Comparison of ENCODE assay signal across 11 cellular contexts in the genomic region with DNA sequence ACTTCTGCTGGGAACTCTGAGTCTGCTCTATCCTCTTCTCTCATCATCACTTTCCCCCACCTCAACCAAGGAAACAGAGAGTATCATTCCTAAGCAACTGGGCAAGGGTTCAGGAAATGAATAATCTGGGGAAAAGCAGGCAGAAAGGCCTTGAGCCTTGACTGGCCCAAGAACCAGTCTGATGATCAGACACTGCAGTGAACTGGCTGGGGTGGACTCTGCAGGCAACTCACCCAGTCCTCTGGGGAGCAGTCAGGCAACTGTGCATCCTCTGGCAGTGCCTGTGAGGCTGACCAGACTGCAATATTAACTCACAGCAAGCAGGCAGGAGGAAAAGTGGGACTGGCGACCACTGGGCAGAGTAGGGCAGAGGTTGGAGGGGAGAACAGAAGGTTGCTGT. TPM values are rescaled to one million over a fixed set of nuclear protein-coding genes. Genes with fewer than 3 reads are reported as not detected.
A peak's percentile ranks its signal among the peaks of the same experiment; 100 is the strongest.
DNase-seq lines count a peak whose midpoint lies in the region; ATAC-seq and TF ChIP-seq lines count a peak whose summit lies in the region.
"Had no signal": no experiment of that assay in that cellular context is flagged by ENCODE, and none has a peak within 500 bp of the region (broad histone marks: within the 10 kb centered on the region; RNA-seq: fewer than 3 reads in every experiment).

No MANE protein-coding gene starts in this region.

- H3K4me3 ChIP-seq in foreskin fibroblast (ENCODE audit: low read depth in 1 of 2, low read length in 2 of 2), result no peak overlapping the region
- no peak overlapping the region for H3K4me3 ChIP-seq in WERI-Rb-1 (ENCODE audit: low read depth, low read length)
- H3K4me3 ChIP-seq: SJCRH30 had no signal

- intact Hi-C loops in activated T-helper 1 cell treated with anti-CD3 and anti-CD28 coated beads, Interleukin-12 subunit alpha, Interleukin-12 subunit beta, Interleukin-2, Interleukin-4 antibody, amounts not matched to agents 30 ng/mL and 10 ng/mL and 1 ng/mL, durations not matched to agents 14 hours and 24 hours and 36 hours (cut with micrococcal nuclease), result loop anchor here (1.0 to 2.0 kb wide), 4 partner anchors 8 to 74 kb away; a partner anchor contains a TSS

- peaks cover 10% of the 10 kb centered on the region for H3K27me3 ChIP-seq in WERI-Rb-1 (ENCODE audit: insufficient read depth, low read depth, severe bottlenecking)
- H3K27me3 ChIP-seq: SJCRH30 had no signal

- H3K27me3 Mint-ChIP-seq in activated T-cell treated with anti-CD3 and anti-CD28 coated beads, Interleukin-2, amount 50 U/mL, for 4 hours (ENCODE audit: low read depth), result peaks cover 24% of the 10 kb centered on the region
- peaks cover 36% of the 10 kb centered on the region for H3K27me3 Mint-ChIP-seq in activated T-helper 1 cell treated with anti-CD3 and anti-CD28 coated beads, Interleukin-12 subunit alpha, Interleukin-12 subunit beta, Interleukin-2, Interleukin-4 antibody, amounts not matched to agents 30 ng/mL and 10 ng/mL and 1 ng/mL, durations not matched to agents 14 hours and 24 hours and 36 hours (ENCODE audit: insufficient read depth)

- H3K27ac ChIP-seq in WERI-Rb-1, result no peak overlapping the region
- H3K27ac ChIP-seq: cardiac muscle cell, SJCRH30 had no signal

- no peak for TF ChIP-seq CTCF in foreskin fibroblast (IDR thresholded peaks at IDR 0.05; ENCODE audit: low read depth, low read length)
- no peak for TF ChIP-seq CTCF in WERI-Rb-1 (IDR thresholded peaks at IDR 0.05; ENCODE audit: low read depth, low read length)

- no peak for DNase-seq in activated T-cell treated with anti-CD3 and anti-CD28 coated beads, Interleukin-2, amount 50 U/mL, for 4 hours
- DNase-seq in activated T-cell treated with anti-CD3 and anti-CD28 coated beads for 4 hours (no peak), foreskin fibroblast (peak; percentile 68 to 71), stromal cell of bone marrow (ENCODE audit: low read depth) (peak; percentile 82), ureter (ENCODE audit: low spot score) (no peak), HPDE6-E6E7 (ENCODE audit: extremely low spot score) (no peak), WERI-Rb-1 (no peak)
- DNase-seq in activated T-helper 1 cell treated with anti-CD3 and anti-CD28 coated beads, Interleukin-12 subunit alpha, Interleukin-12 subunit beta, Interleukin-2, Interleukin-4 antibody, amounts not matched to agents 30 ng/mL and 10 ng/mL and 1 ng/mL, durations not matched to agents 14 hours and 24 hours and 36 hours (ENCODE audit: low spot score), result no peak
- DNase-seq: SJCRH30 had no signal

- H3K36me3 Mint-ChIP-seq in activated T-cell treated with anti-CD3 and anti-CD28 coated beads, Interleukin-2, amount 50 U/mL, for 4 hours (ENCODE audit: insufficient read depth), result no peaks in the 10 kb centered on the region
- H3K36me3 Mint-ChIP-seq in activated T-helper 1 cell treated with anti-CD3 and anti-CD28 coated beads, Interleukin-12 subunit alpha, Interleukin-12 subunit beta, Interleukin-2, Interleukin-4 antibody, amounts not matched to agents 30 ng/mL and 10 ng/mL and 1 ng/mL, durations not matched to agents 14 hours and 24 hours and 36 hours (ENCODE audit: low read depth), result no peaks in the 10 kb centered on the region

- peak overlapping the region; percentile 82 for H3K4me3 Mint-ChIP-seq in activated T-cell treated with anti-CD3 and anti-CD28 coated beads, Interleukin-2, amount 50 U/mL, for 4 hours
- peak overlapping the region; percentile 78 for H3K4me3 Mint-ChIP-seq in activated T-helper 1 cell treated with anti-CD3 and anti-CD28 coated beads, Interleukin-12 subunit alpha, Interleukin-12 subunit beta, Interleukin-2, Interleukin-4 antibody, amounts not matched to agents 30 ng/mL and 10 ng/mL and 1 ng/mL, durations not matched to agents 14 hours and 24 hours and 36 hours

- H3K9me3 Mint-ChIP-seq in activated T-cell treated with anti-CD3 and anti-CD28 coated beads, Interleukin-2, amount 50 U/mL, for 4 hours, result no peaks in the 10 kb centered on the region
- no peaks in the 10 kb centered on the region for H3K9me3 Mint-ChIP-seq in activated T-helper 1 cell treated with anti-CD3 and anti-CD28 coated beads, Interleukin-12 subunit alpha, Interleukin-12 subunit beta, Interleukin-2, Interleukin-4 antibody, amounts not matched to agents 30 ng/mL and 10 ng/mL and 1 ng/mL, durations not matched to agents 14 hours and 24 hours and 36 hours

- no peak overlapping the region for H3K27ac Mint-ChIP-seq in activated T-helper 1 cell treated with anti-CD3 and anti-CD28 coated beads, Interleukin-12 subunit alpha, Interleukin-12 subunit beta, Interleukin-2, Interleukin-4 antibody, amounts not matched to agents 30 ng/mL and 10 ng/mL and 1 ng/mL, durations not matched to agents 14 hours and 24 hours and 36 hours

- no peaks in the 10 kb centered on the region for H3K36me3 ChIP-seq in WERI-Rb-1
- H3K36me3 ChIP-seq: cardiac muscle cell, SJCRH30 had no signal

- peaks cover 18% of the 10 kb centered on the region for H3K4me1 Mint-ChIP-seq in activated T-cell treated with anti-CD3 and anti-CD28 coated beads, Interleukin-2, amount 50 U/mL, for 4 hours (ENCODE audit: low read depth)
- peaks cover 25% of the 10 kb centered on the region for H3K4me1 Mint-ChIP-seq in activated T-helper 1 cell treated with anti-CD3 and anti-CD28 coated beads, Interleukin-12 subunit alpha, Interleukin-12 subunit beta, Interleukin-2, Interleukin-4 antibody, amounts not matched to agents 30 ng/mL and 10 ng/mL and 1 ng/mL, durations not matched to agents 14 hours and 24 hours and 36 hours (ENCODE audit: low read depth)

- no peaks in the 10 kb centered on the region for H3K9me3 ChIP-seq in WERI-Rb-1 (ENCODE audit: severe bottlenecking)
- H3K9me3 ChIP-seq: SJCRH30 had no signal

- ATAC-seq in activated T-cell treated with anti-CD3 and anti-CD28 coated beads, Interleukin-2, amount 50 U/mL, for 4 hours, result no peak
- ATAC-seq: HCT116 had no signal

RNA-seq across cellular contexts. Expression of a gene that starts 1.0 kb away (rescaled TPM):
- total RNA-seq in activated T-cell treated with anti-CD3 and anti-CD28 coated beads, Interleukin-2, amount 50 U/mL, for 4 hours, result under 1 TPM; 0.05 to 0.42 (median 0.10) TPM
- total RNA-seq in activated T-helper 1 cell treated with anti-CD3 and anti-CD28 coated beads, Interleukin-12 subunit alpha, Interleukin-12 subunit beta, Interleukin-2, Interleukin-4 antibody, amounts not matched to agents 30 ng/mL and 10 ng/mL and 1 ng/mL, durations not matched to agents 14 hours and 24 hours and 36 hours, result 0.37 and 0.52 TPM in 2 replicates
- 4.2 TPM for total RNA-seq in ureter
- total RNA-seq: cardiac muscle cell, SJCRH30 had no signal

RNA-seq across cellular contexts. Expression of a gene that starts 25.2 kb away (rescaled TPM):
- 1 to 10 TPM; 1.2 to 1.4 (median 1.2) TPM for total RNA-seq in activated T-cell treated with anti-CD3 and anti-CD28 coated beads, Interleukin-2, amount 50 U/mL, for 4 hours
- 1.9 TPM in 2 replicates for total RNA-seq in activated T-helper 1 cell treated with anti-CD3 and anti-CD28 coated beads, Interleukin-12 subunit alpha, Interleukin-12 subunit beta, Interleukin-2, Interleukin-4 antibody, amounts not matched to agents 30 ng/mL and 10 ng/mL and 1 ng/mL, durations not matched to agents 14 hours and 24 hours and 36 hours
- 19.2 TPM for total RNA-seq in ureter

RNA-seq across cellular contexts. Expression of a gene that starts 25.8 kb away (rescaled TPM):
- 10 to 100 TPM; 10.6 to 14.2 (median 12.0) TPM for total RNA-seq in activated T-cell treated with anti-CD3 and anti-CD28 coated beads, Interleukin-2, amount 50 U/mL, for 4 hours
- total RNA-seq in activated T-helper 1 cell treated with anti-CD3 and anti-CD28 coated beads, Interleukin-12 subunit alpha, Interleukin-12 subunit beta, Interleukin-2, Interleukin-4 antibody, amounts not matched to agents 30 ng/mL and 10 ng/mL and 1 ng/mL, durations not matched to agents 14 hours and 24 hours and 36 hours, result 16.9 and 17.0 TPM in 2 replicates
- total RNA-seq in ureter, result 70.4 TPM

RNA-seq across cellular contexts. Expression of a gene that starts 33.8 kb away (rescaled TPM):
- 10 to 100 TPM; 26.3 to 28.6 (median 28.0) TPM for total RNA-seq in activated T-cell treated with anti-CD3 and anti-CD28 coated beads, Interleukin-2, amount 50 U/mL, for 4 hours
- total RNA-seq in activated T-helper 1 cell treated with anti-CD3 and anti-CD28 coated beads, Interleukin-12 subunit alpha, Interleukin-12 subunit beta, Interleukin-2, Interleukin-4 antibody, amounts not matched to agents 30 ng/mL and 10 ng/mL and 1 ng/mL, durations not matched to agents 14 hours and 24 hours and 36 hours, result 30.6 and 31.2 TPM in 2 replicates
- 44.2 TPM for total RNA-seq in ureter

RNA-seq across cellular contexts. Expression of a gene that starts 39.2 kb away (rescaled TPM):
- total RNA-seq in activated T-cell treated with anti-CD3 and anti-CD28 coated beads, Interleukin-2, amount 50 U/mL, for 4 hours, result 1 to 10 TPM; 2.1 to 3.1 (median 2.8) TPM
- total RNA-seq in activated T-helper 1 cell treated with anti-CD3 and anti-CD28 coated beads, Interleukin-12 subunit alpha, Interleukin-12 subunit beta, Interleukin-2, Interleukin-4 antibody, amounts not matched to agents 30 ng/mL and 10 ng/mL and 1 ng/mL, durations not matched to agents 14 hours and 24 hours and 36 hours, result 3.0 TPM in 2 replicates
- total RNA-seq in ureter, result 6.7 TPM

Comparison
In these comparisons a context has a peak if more than half of its experiments do, and no peak if none do; other contexts are left out.
1. DNase-seq: peak in foreskin fibroblast (2 of 2) and stromal cell of bone marrow (single experiment); none in activated T-cell treated with anti-CD3 and anti-CD28 coated beads, Interleukin-2, amount 50 U/mL, for 4 hours (single experiment), activated T-cell treated with anti-CD3 and anti-CD28 coated beads for 4 hours (single experiment), activated T-helper 1 cell treated with anti-CD3 and anti-CD28 coated beads, Interleukin-12 subunit alpha, Interleukin-12 subunit beta, Interleukin-2, Interleukin-4 antibody, amounts not matched to agents 30 ng/mL and 10 ng/mL and 1 ng/mL, durations not matched to agents 14 hours and 24 hours and 36 hours (single experiment), ureter (single experiment), HPDE6-E6E7 (single experiment) and WERI-Rb-1 (single experiment).